13 cellular contexts compared by ENCODE assay signal in genomic region chr5:107425541-107426031, GRCh38.
DNase-seq lines count a peak whose midpoint lies in the region; ATAC-seq and TF ChIP-seq lines count a peak whose summit lies in the region.
"Had no signal": no experiment of that assay in that cellular context is flagged by ENCODE, and none has a peak within 500 bp of the region (broad histone marks: within the 10 kb centered on the region; RNA-seq: fewer than 3 reads in every experiment).

No MANE protein-coding gene starts in this region.

- no peak overlapping the region for H2AFZ ChIP-seq in fibroblast of lung (ENCODE audit: low read length)

- H3K79me2 ChIP-seq in fibroblast of lung (ENCODE audit: control insufficient read depth, insufficient read depth, low read length): no peaks in the 10 kb centered on the region

- TF ChIP-seq CTCF in RWPE2 (IDR thresholded peaks at IDR 0.05; ENCODE audit: poor library complexity, severe bottlenecking): no peak
- TF ChIP-seq CTCF in fibroblast of lung (conservative IDR thresholded peaks at IDR 0.05 in 1 of 2, IDR thresholded peaks at IDR 0.05 in 1 of 2; ENCODE audit: low read depth in 1 of 2, low read length in 2 of 2): no peak

- H3K36me3 ChIP-seq in RWPE2 (ENCODE audit: low read depth) (peaks cover 4% of the 10 kb centered on the region), fibroblast of lung (ENCODE audit: control insufficient read depth, insufficient read depth, low read length) (no peaks in the 10 kb centered on the region)
- H3K36me3 ChIP-seq: sigmoid colon had no signal

- H3K4me1 ChIP-seq in RWPE2 (ENCODE audit: insufficient read depth, poor library complexity, severe bottlenecking) (peaks cover 40% of the 10 kb centered on the region), fibroblast of lung (ENCODE audit: control insufficient read depth, extremely low read depth, insufficient read depth, low read length) (peaks cover 8% of the 10 kb centered on the region)
- H3K4me1 ChIP-seq: sigmoid colon had no signal

- H3K4me3 ChIP-seq in RWPE2 (ENCODE audit: severe bottlenecking): no peak overlapping the region
- H3K4me3 ChIP-seq in fibroblast of lung (replicated peaks in 1 of 4; ENCODE audit: control extremely low read depth in 1 of 4, insufficient read depth in 1 of 4, low read depth in 3 of 4, low read length in 4 of 4): no peak overlapping the region
- H3K4me3 ChIP-seq: sigmoid colon had no signal

- no peaks in the 10 kb centered on the region for H3K27me3 ChIP-seq in RWPE2 (ENCODE audit: insufficient read depth, poor library complexity, severe bottlenecking)
- no peaks in the 10 kb centered on the region for H3K27me3 ChIP-seq in fibroblast of lung (ENCODE audit: control insufficient read depth, insufficient read depth, low read length)
- H3K27me3 ChIP-seq: sigmoid colon had no signal

- ATAC-seq in RWPE2 (ENCODE audit: low read depth) (peak; percentile 93), GM21390 (IDR thresholded peaks at IDR 0.05; ENCODE audit: unreplicated experiment) (no peak)
- no peak for ATAC-seq in activated naive CD4-positive, alpha-beta T cell treated with anti-CD3 and anti-CD28 coated beads, Interleukin-2, amount 50 U/mL, for 72 hours

- H3K4me2 ChIP-seq in fibroblast of lung (ENCODE audit: extremely low read depth, insufficient read depth, low read length): peak overlapping the region; percentile 45

- H3K27ac Mint-ChIP-seq in activated naive CD4-positive, alpha-beta T cell treated with anti-CD3 and anti-CD28 coated beads, Interleukin-2, amount 50 U/mL, for 72 hours: no peak overlapping the region

- H3K9me3 Mint-ChIP-seq in activated naive CD4-positive, alpha-beta T cell treated with anti-CD3 and anti-CD28 coated beads, Interleukin-2, amount 50 U/mL, for 72 hours: peaks cover 0 to 3% of the 10 kb centered on the region in 2 donors

- peak overlapping the region; percentile 97 for H3K27ac ChIP-seq in RWPE2 (ENCODE audit: poor library complexity, severe bottlenecking)
- peak overlapping the region; percentile 31 for H3K27ac ChIP-seq in fibroblast of lung (ENCODE audit: insufficient read depth, low read length)
- H3K27ac ChIP-seq: VCaP had no signal

- DNase-seq in EL (peak; percentile 85), RWPE2 (ENCODE audit: low spot score) (no peak), fibroblast of lung (ENCODE audit: low read depth in 2 of 2) (peak; percentile 80 to 96), renal cortical epithelial cell (ENCODE audit: low read depth) (peak; percentile 97), T-helper 1 cell (no peak), NCI-H2081 treated with DMSO at 0.1 percent for 48 hours (lab: John Stamatoyannopoulos, UW) (no peak)
- DNase-seq in activated naive CD4-positive, alpha-beta T cell treated with anti-CD3 and anti-CD28 coated beads, Interleukin-2, amount 50 U/mL, for 72 hours (ENCODE audit: low spot score in 2 of 2): no peak
- DNase-seq: activated effector memory CD4-positive, alpha-beta T cell treated with anti-CD3 and anti-CD28 coated beads, Interleukin-2, amount 50 U/mL, for 16 hours; NCI-H82; sigmoid colon; stimulated activated CD8-positive, alpha-beta memory T cell treated with anti-CD3 and anti-CD28 coated beads, Interleukin-4, amount 100 ng/mL, for 48 hours had no signal

- no peaks in the 10 kb centered on the region for H3K36me3 Mint-ChIP-seq in activated naive CD4-positive, alpha-beta T cell treated with anti-CD3 and anti-CD28 coated beads, Interleukin-2, amount 50 U/mL, for 72 hours

- H4K20me1 ChIP-seq in fibroblast of lung (ENCODE audit: control insufficient read depth, extremely low read depth, insufficient read depth, low read length): no peaks in the 10 kb centered on the region

- H3K9ac ChIP-seq in fibroblast of lung (ENCODE audit: insufficient read depth, low read length): no peak overlapping the region

- H3K9me3 ChIP-seq in RWPE2 (ENCODE audit: severe bottlenecking): no peaks in the 10 kb centered on the region
- H3K9me3 ChIP-seq in fibroblast of lung (ENCODE audit: control insufficient read depth, insufficient read depth, low read depth, low read length): no peaks in the 10 kb centered on the region
- H3K9me3 ChIP-seq: sigmoid colon had no signal

Comparison
In these comparisons a context has a peak if more than half of its experiments do, and no peak if none do; other contexts are left out.
1. DNase-seq: peak in EL (single experiment), fibroblast of lung (2 of 2) and renal cortical epithelial cell (single experiment); none in RWPE2 (single experiment), activated naive CD4-positive, alpha-beta T cell treated with anti-CD3 and anti-CD28 coated beads, Interleukin-2, amount 50 U/mL, for 72 hours (0 of 2), T-helper 1 cell (0 of 5) and NCI-H2081 treated with DMSO at 0.1 percent for 48 hours (single experiment).